In genomic region chr17:76326306-76326705, GRCh38 we compare ENCODE assay signal across 24 cellular contexts. TPM values are rescaled to one million over a fixed set of nuclear protein-coding genes. Genes with fewer than 3 reads are reported as not detected.
A peak's percentile ranks its signal among the peaks of the same experiment; 100 is the strongest.
DNase-seq lines count a peak whose midpoint lies in the region; ATAC-seq and TF ChIP-seq lines count a peak whose summit lies in the region.
"Had no signal": no experiment of that assay in that cellular context is flagged by ENCODE, and none has a peak within 500 bp of the region (broad histone marks: within the 10 kb centered on the region; RNA-seq: fewer than 3 reads in every experiment).

No MANE protein-coding gene starts in this region.

- POLR2A ChIA-PET in Panc1 (lab: Charles Lee) = interaction anchor here (0.6 kb wide), 1 partner anchor 932 kb away, joined by 11 read pairs; no protein-coding TSS in a partner anchor

- peaks cover 15% of the 10 kb centered on the region for H3K36me3 ChIP-seq in Panc1 (ENCODE audit: control insufficient read depth, insufficient read depth, low read length)
- no peaks in the 10 kb centered on the region for H3K36me3 ChIP-seq in parathyroid adenoma (ENCODE audit: control insufficient read depth, insufficient read depth, low read length)
- H3K36me3 ChIP-seq in mammary epithelial cell (ENCODE audit: insufficient read depth, low read length) = peaks cover 14% of the 10 kb centered on the region

- H3K4me1 ChIP-seq in Panc1 (ENCODE audit: control insufficient read depth, insufficient read depth, low read length) = no peaks in the 10 kb centered on the region
- H3K4me1 ChIP-seq in parathyroid adenoma = peaks cover 7% of the 10 kb centered on the region
- no peaks in the 10 kb centered on the region for H3K4me1 ChIP-seq in mammary epithelial cell (ENCODE audit: insufficient read depth, low read length)
- H3K4me1 ChIP-seq: SJSA1 had no signal

- H3K27ac ChIP-seq in Panc1 (ENCODE audit: low read length) = no peak overlapping the region
- H3K27ac ChIP-seq in parathyroid adenoma = no peak overlapping the region
- no peak overlapping the region for H3K27ac ChIP-seq in mammary epithelial cell (ENCODE audit: insufficient read depth, low read depth, low read length)
- H3K27ac ChIP-seq: KMS-11, PC-9, SJSA1 had no signal

- H3K4me1 Mint-ChIP-seq in T-helper 17 cell = peaks cover 8% of the 10 kb centered on the region
- H3K4me1 Mint-ChIP-seq: B cell; CD8-positive, alpha-beta memory T cell had no signal

- BruUV-seq in Panc1 (replicated peaks; lab: Mats Ljungman, UMichigan) = TSS peak; percentile 43
- BruUV-seq in mammary epithelial cell (replicated peaks; lab: Mats Ljungman, UMichigan) = no TSS peak

- TF ChIP-seq CTCF in Panc1 (IDR thresholded peaks at IDR 0.05) (no peak), parathyroid adenoma (IDR thresholded peaks at IDR 0.05) (no peak), mammary epithelial cell (conservative IDR thresholded peaks at IDR 0.05 in 1 of 2, IDR thresholded peaks at IDR 0.05 in 1 of 2; ENCODE audit: extremely low read depth in 1 of 2, insufficient read depth in 1 of 2, low read depth in 1 of 2, low read length in 2 of 2) (no peak)

- dilution Hi-C loops in mammary epithelial cell (cut with HindIII; ENCODE audit: low sequenced_read_pairs) = no loop called here

- no peak overlapping the region for H2AFZ ChIP-seq in parathyroid adenoma
- no peak overlapping the region for H2AFZ ChIP-seq in mammary epithelial cell (ENCODE audit: low read depth, low read length)
- H2AFZ ChIP-seq: PC-9 had no signal

- no peak for DNase-seq in Panc1 (ENCODE audit: low read depth, low spot score)
- DNase-seq in T-helper 17 cell = no peak
- DNase-seq in dermis blood vessel endothelial cell = peak; percentile 57
- no peak for DNase-seq in mammary epithelial cell
- no peak for DNase-seq in T-helper 9 cell
- DNase-seq in NCI-H2107 treated with DMSO at 0.1 percent for 48 hours (lab: John Stamatoyannopoulos, UW; ENCODE audit: unreplicated experiment) = no peak
- DNase-seq: CD8-positive, alpha-beta memory T cell; DMS79 treated with DMSO at 0.1 percent for 48 hours; GF-D8; MM.1S; NCI-H2029; NCI-H446 treated with DMSO at 0.1 percent for 48 hours; NCI-H526; NCI-H82; NK-92 treated with Interleukin-12 subunit alpha and Interleukin-12 subunit beta, amount 100 ng/mL, for 24 hours; PC-9; Right ventricle myocardium superior; RPMI8226 had no signal

- no peaks in the 10 kb centered on the region for H4K20me1 ChIP-seq in mammary epithelial cell (ENCODE audit: insufficient read depth, low read length)

- H3K36me3 Mint-ChIP-seq in T-helper 17 cell (ENCODE audit: low read depth) = peaks cover 3% of the 10 kb centered on the region

- no peaks in the 10 kb centered on the region for H3K27me3 ChIP-seq in Panc1 (ENCODE audit: control insufficient read depth, insufficient read depth, low read length)
- H3K27me3 ChIP-seq in parathyroid adenoma (ENCODE audit: control insufficient read depth, insufficient read depth, low read length) = no peaks in the 10 kb centered on the region
- no peaks in the 10 kb centered on the region for H3K27me3 ChIP-seq in mammary epithelial cell (ENCODE audit: insufficient read depth, low read length)
- H3K27me3 ChIP-seq: SJSA1 had no signal

- H3K79me2 ChIP-seq in parathyroid adenoma = no peaks in the 10 kb centered on the region
- no peaks in the 10 kb centered on the region for H3K79me2 ChIP-seq in mammary epithelial cell (ENCODE audit: insufficient read depth, low read length)

- peak overlapping the region; percentile 41 for H3K27ac Mint-ChIP-seq in T-helper 17 cell
- H3K27ac Mint-ChIP-seq: B cell had no signal

- H3K4me3 Mint-ChIP-seq in T-helper 17 cell = no peak overlapping the region
- H3K4me3 Mint-ChIP-seq: B cell; CD14-positive monocyte; CD8-positive, alpha-beta memory T cell had no signal

- in situ Hi-C loops in Panc1 (cut with HindIII; ENCODE audit: low pct_unique_long_range_greater_than_20kb, low sequenced_read_pairs) = no loop called here
- in situ Hi-C loops in mammary epithelial cell (cut with MboI; ENCODE audit: low sequenced_read_pairs in 2 of 2) = no loop called here

- ATAC-seq in Panc1 (no peak), T-helper 17 cell (no peak), HG03025 (IDR thresholded peaks at IDR 0.05; ENCODE audit: low FRiP score, unreplicated experiment) (no peak)

- intact Hi-C loops in Panc1 (cut with micrococcal nuclease; ENCODE audit: unreplicated experiment) = no loop called here
- intact Hi-C loops in mammary epithelial cell (cut with micrococcal nuclease) = no loop called here

- H3K4me3 ChIP-seq in Panc1 (ENCODE audit: low read depth in 2 of 2, low read length in 2 of 2) (no peak overlapping the region), parathyroid adenoma (ENCODE audit: low read depth, low read length) (peak overlapping the region; percentile 31), mammary epithelial cell (replicated peaks in 1 of 3; ENCODE audit: insufficient read depth in 1 of 3, low read depth in 2 of 3, low read length in 3 of 3) (no peak overlapping the region)
- H3K4me3 ChIP-seq: PC-9, SJSA1 had no signal

- H3K9ac ChIP-seq in parathyroid adenoma = no peak overlapping the region
- H3K9ac ChIP-seq in mammary epithelial cell (ENCODE audit: insufficient read depth, low read length) = no peak overlapping the region
- H3K9ac ChIP-seq: KMS-11 had no signal

- peak overlapping the region; percentile 52 for H3K4me2 ChIP-seq in parathyroid adenoma (ENCODE audit: low read length)
- H3K4me2 ChIP-seq in mammary epithelial cell (ENCODE audit: insufficient read depth, low read depth, low read length) = no peak overlapping the region
- H3K4me2 ChIP-seq: KMS-11, PC-9 had no signal

- no peaks in the 10 kb centered on the region for H3K27me3 Mint-ChIP-seq in T-helper 17 cell
- H3K27me3 Mint-ChIP-seq: B cell; CD8-positive, alpha-beta memory T cell had no signal

- CTCF ChIA-PET in Panc1 (lab: Charles Lee) = interaction anchor here (0.5 kb wide), 1 partner anchor 99 kb away, joined by 9 read pairs; no protein-coding TSS in a partner anchor
- CTCF ChIA-PET in mammary epithelial cell (lab: Charles Lee; ENCODE audit: low non-redundant PET) = no interaction called here

- WGBS in mammary epithelial cell (ENCODE audit: low coverage, missing lambda C conversion rate) = 61% methylated on average over 1 of the region's 1 CpG

- H3K9me3 ChIP-seq in Panc1 (ENCODE audit: control insufficient read depth, insufficient read depth, low read depth, low read length) (no peaks in the 10 kb centered on the region), T-helper 17 cell (ENCODE audit: control insufficient read depth, low read length, poor library complexity, severe bottlenecking) (no peaks in the 10 kb centered on the region), parathyroid adenoma (ENCODE audit: control insufficient read depth, low read length) (no peaks in the 10 kb centered on the region), mammary epithelial cell (replicated peaks; ENCODE audit: insufficient read depth, low read length) (no peaks in the 10 kb centered on the region)
- H3K9me3 ChIP-seq: SJSA1 had no signal

RNA-seq across cellular contexts. Expression of gene QRICH2, which starts 18.2 kb away (rescaled TPM):
- 0.92 TPM for total RNA-seq in Panc1 (2021; ENCODE audit: unreplicated experiment)
- polyA plus RNA-seq in Panc1 (2012; ENCODE audit: insufficient read length) = 2.1 TPM
- 1 to 10 TPM; 1.7 to 3.6 TPM for total RNA-seq in T-helper 17 cell
- total RNA-seq in dermis blood vessel endothelial cell = 8.5 and 13.8 TPM in 2 replicates
- 1 to 10 TPM; 3.7 to 3.9 TPM for total RNA-seq in mammary epithelial cell
- polyA plus RNA-seq in mammary epithelial cell = 1.3 TPM
- polyA minus RNA-seq in mammary epithelial cell = 1.3 TPM

RNA-seq across cellular contexts. Expression of gene PRPSAP1, which starts 27.4 kb away (rescaled TPM):
- total RNA-seq in Panc1 (2021; ENCODE audit: unreplicated experiment) (99.6 TPM), T-helper 17 cell (10 to 100 TPM; 19.4 to 22.1 TPM), dermis blood vessel endothelial cell (128 and 131 TPM in 2 replicates), mammary epithelial cell (10 to 100 TPM; 56.4 to 84.0 TPM)
- polyA plus RNA-seq in Panc1 (2012; ENCODE audit: insufficient read length) = 92.9 TPM
- 70.3 TPM for polyA plus RNA-seq in mammary epithelial cell
- polyA minus RNA-seq in mammary epithelial cell = 154 TPM

RNA-seq across cellular contexts. Expression of gene SPHK1, which starts 58.1 kb away (rescaled TPM):
- total RNA-seq in Panc1 (2021; ENCODE audit: unreplicated experiment) (18.2 TPM), T-helper 17 cell (1 to 10 TPM; 2.4 to 6.0 TPM), dermis blood vessel endothelial cell (259 and 272 TPM in 2 replicates), mammary epithelial cell (100 to 1,000 TPM; 150 to 240 TPM)
- polyA plus RNA-seq in Panc1 (2012; ENCODE audit: insufficient read length) = 17.7 TPM
- 121 TPM for polyA plus RNA-seq in mammary epithelial cell
- polyA minus RNA-seq in mammary epithelial cell = 50.6 TPM
